In the genomic region with DNA sequence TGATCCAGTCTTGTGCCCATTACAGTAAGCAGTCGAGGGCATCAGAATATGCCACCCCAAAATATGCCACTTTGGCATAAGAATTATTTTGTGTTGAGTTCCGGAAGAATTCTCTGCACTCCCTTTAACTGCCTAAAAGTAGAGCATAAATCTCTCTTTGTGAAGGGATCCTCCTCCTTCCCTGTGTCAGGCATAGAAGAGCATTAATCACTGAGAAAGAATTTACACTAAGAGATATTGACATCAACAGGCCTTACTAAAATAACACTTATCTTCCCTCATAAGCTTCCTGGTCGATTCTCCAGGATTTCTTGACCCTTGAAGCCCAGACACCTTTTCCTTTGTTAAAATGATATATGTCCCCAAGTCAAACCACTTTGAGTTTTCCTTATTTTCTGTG, we compare ENCODE assay signal across 1 cellular context.
TF ChIP-seq lines count a peak whose summit lies in the region.

No MANE protein-coding gene starts in this region.

TF ChIP-seq in IMR-90, 13 proteins besides CTCF, POLR2A, EP300 and RAD21:
- TF ChIP-seq CHD1 (IDR thresholded peaks at IDR 0.05; ENCODE audit: low read depth, low read length) (no peak), RCOR1 (IDR thresholded peaks at IDR 0.05; ENCODE audit: insufficient replicate concordance, low read length) (no peak), RFX5 (IDR thresholded peaks at IDR 0.05; ENCODE audit: low read depth, low read length) (no peak), MAFK (IDR thresholded peaks at IDR 0.05; ENCODE audit: low read depth, low read length) (no peak), FOS (IDR thresholded peaks at IDR 0.05; ENCODE audit: low read depth, low read length) (no peak)
